ENCODE assay signal across 8 cellular contexts in the genomic region with DNA sequence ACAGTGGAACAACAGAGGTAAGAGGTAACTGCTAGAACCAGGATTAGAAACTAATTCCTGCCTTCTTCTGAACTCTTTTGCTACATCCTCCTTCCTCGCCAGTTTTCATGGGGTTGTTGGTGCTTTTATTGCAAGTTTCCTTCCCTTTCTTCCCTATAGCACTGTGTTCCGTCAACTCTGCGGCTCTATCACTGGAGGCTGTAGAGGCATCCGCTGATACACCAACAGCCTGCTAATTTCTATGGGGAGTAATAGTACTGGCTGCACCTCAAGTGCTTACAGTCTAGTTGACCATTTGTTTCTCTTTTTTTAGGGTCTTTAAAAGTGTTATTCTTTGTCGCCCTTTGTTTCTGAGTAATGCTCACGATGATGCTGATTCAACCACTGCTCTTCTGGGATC. TPM values are rescaled to one million over a fixed set of nuclear protein-coding genes. Genes with fewer than 3 reads are reported as not detected.
DNase-seq lines count a peak whose midpoint lies in the region; ATAC-seq, FAIRE-seq and TF ChIP-seq lines count a peak whose summit lies in the region.

No MANE protein-coding gene starts in this region.

- FAIRE-seq in GM19239 (lab: Jason Lieb, UNC) = no peak

- H3K27ac ChIP-seq in coronary artery = no peak overlapping the region

- no peaks in the 10 kb centered on the region for H3K9me3 Mint-ChIP-seq in activated T-cell treated with anti-CD3 and anti-CD28 coated beads, Interleukin-2, amount 50 U/mL, for 4 hours
- H3K9me3 Mint-ChIP-seq in natural killer cell = no peaks in the 10 kb centered on the region

- no peak for DNase-seq in activated T-cell treated with anti-CD3 and anti-CD28 coated beads, Interleukin-2, amount 50 U/mL, for 4 hours
- DNase-seq in activated T-cell treated with anti-CD3 and anti-CD28 coated beads, Interleukin-2, amount 50 U/mL, for 1 hour = no peak
- DNase-seq in NCI-H69 (lab: John Stamatoyannopoulos, UW) (peak; percentile 26), coronary artery (ENCODE audit: low spot score) (no peak), natural killer cell (no peak), GM19239 (ENCODE audit: insufficient read length, low spot score) (no peak), posterior cingulate gyrus (no peak)

- H3K4me1 Mint-ChIP-seq in activated T-cell treated with anti-CD3 and anti-CD28 coated beads, Interleukin-2, amount 50 U/mL, for 4 hours (ENCODE audit: low read depth) = peaks cover 23% of the 10 kb centered on the region
- peaks cover 21 to 28% of the 10 kb centered on the region in 2 donors for H3K4me1 Mint-ChIP-seq in natural killer cell

- no peaks in the 10 kb centered on the region for H3K27me3 Mint-ChIP-seq in activated T-cell treated with anti-CD3 and anti-CD28 coated beads, Interleukin-2, amount 50 U/mL, for 4 hours (ENCODE audit: low read depth)
- no peaks in the 10 kb centered on the region for H3K27me3 Mint-ChIP-seq in natural killer cell (ENCODE audit: low read depth in 2 of 2)

- H3K4me3 Mint-ChIP-seq in activated T-cell treated with anti-CD3 and anti-CD28 coated beads, Interleukin-2, amount 50 U/mL, for 4 hours = peak overlapping the region; percentile 99
- H3K4me3 Mint-ChIP-seq in natural killer cell = peak overlapping the region; percentile 98

- peaks cover 9% of the 10 kb centered on the region for H3K36me3 Mint-ChIP-seq in activated T-cell treated with anti-CD3 and anti-CD28 coated beads, Interleukin-2, amount 50 U/mL, for 4 hours (ENCODE audit: insufficient read depth)
- H3K36me3 Mint-ChIP-seq in natural killer cell = no peaks in the 10 kb centered on the region

- no peak for ATAC-seq in activated T-cell treated with anti-CD3 and anti-CD28 coated beads, Interleukin-2, amount 50 U/mL, for 4 hours
- ATAC-seq in natural killer cell = no peak
- ATAC-seq in HG03469 (IDR thresholded peaks at IDR 0.05; ENCODE audit: unreplicated experiment) = no peak

- no peak for TF ChIP-seq CTCF in coronary artery (IDR thresholded peaks at IDR 0.05)
- no peak for TF ChIP-seq CTCF in natural killer cell (IDR thresholded peaks at IDR 0.05)

- intact Hi-C loops in natural killer cell (cut with micrococcal nuclease) (loop anchor here (2.0 kb wide), 1 partner anchor 115 kb away; the partner anchor contains the start of gene URB1), posterior cingulate gyrus (cut with DNase I) (no loop called here)

- peak overlapping the region; percentile 91 for H3K4me3 ChIP-seq in coronary artery

- peak overlapping the region; percentile 93 to 96 for H3K27ac Mint-ChIP-seq in natural killer cell

RNA-seq across cellular contexts. Expression of gene MIS18A, which starts 0.8 kb away (rescaled TPM):
- total RNA-seq in activated T-cell treated with anti-CD3 and anti-CD28 coated beads, Interleukin-2, amount 50 U/mL, for 4 hours = 10 to 100 TPM; 21.2 to 30.7 (median 22.8) TPM
- total RNA-seq in natural killer cell = 1 to 10 TPM; 4.2 to 7.9 (median 5.2) TPM

RNA-seq across cellular contexts. Expression of gene MRAP, which starts 20.6 kb away (rescaled TPM):
- not detected for total RNA-seq in activated T-cell treated with anti-CD3 and anti-CD28 coated beads, Interleukin-2, amount 50 U/mL, for 4 hours
- total RNA-seq in natural killer cell = not detected
